Comparison of ENCODE assay signal across 21 cellular contexts in genomic region chr1:232986000-232986922, GRCh38. TPM values are rescaled to one million over a fixed set of nuclear protein-coding genes. Genes with fewer than 3 reads are reported as not detected.
DNase-seq lines count a peak whose midpoint lies in the region; ATAC-seq, FAIRE-seq and TF ChIP-seq lines count a peak whose summit lies in the region.
"Had no signal": no experiment of that assay in that cellular context is flagged by ENCODE, and none has a peak within 500 bp of the region (broad histone marks: within the 10 kb centered on the region; RNA-seq: fewer than 3 reads in every experiment).

No MANE protein-coding gene starts in this region.

- peaks cover 0 to 20% (median 4%) of the 10 kb centered on the region in 5 donors for H3K36me3 Mint-ChIP-seq in naive thymus-derived CD4-positive, alpha-beta T cell

- H3K4me1 ChIP-seq in right cardiac atrium (ENCODE audit: control insufficient read depth, insufficient read depth, low read length): no peaks in the 10 kb centered on the region
- no peaks in the 10 kb centered on the region for H3K4me1 ChIP-seq in naive thymus-derived CD4-positive, alpha-beta T cell (ENCODE audit: control insufficient read depth in 2 of 2, insufficient read depth in 2 of 2, low read length in 2 of 2)
- no peaks in the 10 kb centered on the region for H3K4me1 ChIP-seq in MM.1S (ENCODE audit: low read length)
- H3K4me1 ChIP-seq in testis: peaks cover 17% of the 10 kb centered on the region
- H3K4me1 ChIP-seq: BLaER1 had no signal

- FAIRE-seq in bronchial epithelial cell (lab: Jason Lieb, UNC): peak; percentile 28

- no peak for TF ChIP-seq CTCF in bronchial epithelial cell (IDR thresholded peaks at IDR 0.05; ENCODE audit: insufficient read depth, low read length, severe bottlenecking)
- TF ChIP-seq CTCF in MM.1S (IDR thresholded peaks at IDR 0.05; ENCODE audit: low read length): no peak
- no peak for TF ChIP-seq CTCF in testis (IDR thresholded peaks at IDR 0.05)

- H4K20me1 ChIP-seq in MM.1S (ENCODE audit: insufficient read depth, low read length): no peaks in the 10 kb centered on the region
- H4K20me1 ChIP-seq: BLaER1 had no signal

- H2AFZ ChIP-seq in MM.1S (ENCODE audit: low read length): no peak overlapping the region

- H3K27ac ChIP-seq in right cardiac atrium (ENCODE audit: low read length): no peak overlapping the region
- H3K27ac ChIP-seq in naive thymus-derived CD4-positive, alpha-beta T cell (ENCODE audit: low read depth, low read length): no peak overlapping the region
- no peak overlapping the region for H3K27ac ChIP-seq in MM.1S (ENCODE audit: low read length)
- no peak overlapping the region for H3K27ac ChIP-seq in testis
- H3K27ac ChIP-seq: BLaER1, RWPE1 had no signal

- H3K9me3 ChIP-seq in right cardiac atrium (ENCODE audit: control insufficient read depth, low read length): no peaks in the 10 kb centered on the region
- no peaks in the 10 kb centered on the region for H3K9me3 ChIP-seq in naive thymus-derived CD4-positive, alpha-beta T cell (ENCODE audit: control insufficient read depth in 2 of 3, low read length in 3 of 3)
- no peaks in the 10 kb centered on the region for H3K9me3 ChIP-seq in MM.1S (replicated peaks; ENCODE audit: insufficient read depth, low read length)
- no peaks in the 10 kb centered on the region for H3K9me3 ChIP-seq in testis
- H3K9me3 ChIP-seq: BLaER1 had no signal

- H3K36me3 ChIP-seq in bronchial epithelial cell (ENCODE audit: control insufficient read depth, insufficient read depth, low read length) (peaks cover 11% of the 10 kb centered on the region), MM.1S (replicated peaks; ENCODE audit: insufficient read depth, low read length) (no peaks in the 10 kb centered on the region), testis (ENCODE audit: low read depth, missing control alignments) (no peaks in the 10 kb centered on the region)
- peaks cover 0 to 20% (median 0%) of the 10 kb centered on the region in 3 experiments for H3K36me3 ChIP-seq in naive thymus-derived CD4-positive, alpha-beta T cell (ENCODE audit: control insufficient read depth in 2 of 3, insufficient read depth in 3 of 3, low read length in 3 of 3)

- DNase-seq in right cardiac atrium (peak in 2 of 3 donors; percentile 68 to 71), Right ventricle myocardium inferior (ENCODE audit: missing footprints) (no peak), bronchial epithelial cell (ENCODE audit: low read depth) (no peak), MM.1S (no peak), testis (no peak), retina (no peak)
- no peak for DNase-seq in naive thymus-derived CD4-positive, alpha-beta T cell
- DNase-seq: CD4-positive, alpha-beta T cell; COR-L47; DMS 273 treated with DMSO at 0.1 percent for 48 hours; DMS79 treated with DMSO at 0.1 percent for 48 hours; HFFc6; KBM-7; NCI-H1092 treated with DMSO at 0.1 percent for 48 hours; NCI-H2029 treated with DMSO at 0.1 percent for 48 hours; NCI-H226; NCI-H524; NCI-H774; NK-92 treated with Interleukin-12 subunit alpha and Interleukin-12 subunit beta, amount 100 ng/mL, for 24 hours had no signal

- no peak overlapping the region for H3K4me3 Mint-ChIP-seq in naive thymus-derived CD4-positive, alpha-beta T cell
- H3K4me3 Mint-ChIP-seq: CD4-positive, alpha-beta T cell; HFFc6 had no signal

- POLR2A ChIA-PET in naive thymus-derived CD4-positive, alpha-beta T cell (lab: Charles Lee): no interaction called here

- no peaks in the 10 kb centered on the region for H3K9me2 ChIP-seq in MM.1S (replicated peaks; ENCODE audit: insufficient read depth, low read length)

- H3K27me3 Mint-ChIP-seq in naive thymus-derived CD4-positive, alpha-beta T cell: no peaks in the 10 kb centered on the region
- H3K27me3 Mint-ChIP-seq: CD4-positive, alpha-beta T cell had no signal

- peak; percentile 37 to 51 for ATAC-seq in right cardiac atrium
- no peak for ATAC-seq in Right ventricle myocardium inferior
- ATAC-seq in naive thymus-derived CD4-positive, alpha-beta T cell: peak; percentile 14

- CTCF ChIA-PET in naive thymus-derived CD4-positive, alpha-beta T cell (lab: Charles Lee): no interaction called here

- intact Hi-C loops in right cardiac atrium (cut with DNase I) (no loop called here), Right ventricle myocardium inferior (cut with DNase I) (no loop called here), testis (cut with DNase I; ENCODE audit: low total_unique reads) (no loop called here)
- intact Hi-C loops in naive thymus-derived CD4-positive, alpha-beta T cell (cut with micrococcal nuclease): no loop called here

- no peaks in the 10 kb centered on the region for H3K9me3 Mint-ChIP-seq in naive thymus-derived CD4-positive, alpha-beta T cell
- H3K9me3 Mint-ChIP-seq: CD4-positive, alpha-beta T cell; HFFc6 had no signal

- no peak overlapping the region for H3K27ac Mint-ChIP-seq in naive thymus-derived CD4-positive, alpha-beta T cell
- H3K27ac Mint-ChIP-seq: CD4-positive, alpha-beta T cell; HFFc6 had no signal

- no peak for TF ChIP-seq POLR2A in testis (IDR thresholded peaks at IDR 0.05)

- H3K27me3 ChIP-seq in right cardiac atrium (ENCODE audit: control insufficient read depth, insufficient read depth) (no peaks in the 10 kb centered on the region), bronchial epithelial cell (ENCODE audit: control insufficient read depth, insufficient read depth, low read length) (no peaks in the 10 kb centered on the region), MM.1S (replicated peaks; ENCODE audit: insufficient read depth, low read length) (no peaks in the 10 kb centered on the region), testis (no peaks in the 10 kb centered on the region)
- no peaks in the 10 kb centered on the region for H3K27me3 ChIP-seq in naive thymus-derived CD4-positive, alpha-beta T cell (ENCODE audit: control insufficient read depth in 2 of 2, insufficient read depth in 2 of 2, low read length in 2 of 2)
- H3K27me3 ChIP-seq: BLaER1 had no signal

- H3K4me2 ChIP-seq in MM.1S (ENCODE audit: low read depth, low read length): no peak overlapping the region
- H3K4me2 ChIP-seq: BLaER1 had no signal

- H3F3A ChIP-seq in MM.1S (ENCODE audit: insufficient read depth, low read length): no peaks in the 10 kb centered on the region

- H3K4me1 Mint-ChIP-seq in naive thymus-derived CD4-positive, alpha-beta T cell: peaks cover 0 to 4% (median 0%) of the 10 kb centered on the region in 7 donors

- no peak overlapping the region for H3K4me3 ChIP-seq in right cardiac atrium (ENCODE audit: low read length)
- H3K4me3 ChIP-seq in bronchial epithelial cell (ENCODE audit: low read depth, low read length): no peak overlapping the region
- no peak overlapping the region for H3K4me3 ChIP-seq in naive thymus-derived CD4-positive, alpha-beta T cell (ENCODE audit: low read length)
- H3K4me3 ChIP-seq in MM.1S (ENCODE audit: low read length): no peak overlapping the region
- H3K4me3 ChIP-seq in testis: no peak overlapping the region
- H3K4me3 ChIP-seq: BLaER1 had no signal

- WGBS in right cardiac atrium: 84% methylated on average over 35 of the region's 35 CpGs
- 89 to 95% methylated on average over 30 to 35 of the region's 35 CpGs for WGBS in testis, 2 donors

- no peak overlapping the region for H3K9ac ChIP-seq in MM.1S (ENCODE audit: low read length)
- H3K9ac ChIP-seq: BLaER1 had no signal

- no peaks in the 10 kb centered on the region for H3K79me2 ChIP-seq in MM.1S (ENCODE audit: low read length)

RNA-seq across cellular contexts. Expression of gene NTPCR, which starts 35.9 kb away (rescaled TPM):
- total RNA-seq in right cardiac atrium (10 to 100 TPM; 55.7 to 67.5 (median 56.8) TPM), Right ventricle myocardium inferior (53.2 TPM), bronchial epithelial cell (11.6 and 13.4 TPM in 2 replicates), testis (10 to 100 TPM; 25.5 to 38.8 TPM)
- polyA plus RNA-seq in right cardiac atrium (114 TPM), testis (ENCODE audit: insufficient read depth, low read depth, low replicate concordance) (85.1 TPM)
- total RNA-seq in naive thymus-derived CD4-positive, alpha-beta T cell: 10 to 100 TPM; 16.0 to 28.7 (median 17.3) TPM
- 10 to 100 TPM; 27.8 to 80.5 TPM for polyA plus RNA-seq in naive thymus-derived CD4-positive, alpha-beta T cell

Comparison
In these comparisons a context has a peak if more than half of its experiments do, and no peak if none do; other contexts are left out.
1. DNase-seq: peak in right cardiac atrium (2 of 3); none in Right ventricle myocardium inferior (single experiment), bronchial epithelial cell (single experiment), naive thymus-derived CD4-positive, alpha-beta T cell (0 of 9), MM.1S (single experiment), testis (single experiment) and retina (single experiment).